Comparison of ENCODE assay signal across 8 cellular contexts in genomic region chr16:48123104-48123788, GRCh38. TPM values are rescaled to one million over a fixed set of nuclear protein-coding genes. Genes with fewer than 3 reads are reported as not detected.
A peak's percentile ranks its signal among the peaks of the same experiment; 100 is the strongest.
DNase-seq lines count a peak whose midpoint lies in the region; ATAC-seq and TF ChIP-seq lines count a peak whose summit lies in the region.

No MANE protein-coding gene starts in this region.

- TF ChIP-seq EP300 in gastroesophageal sphincter (IDR thresholded peaks at IDR 0.05) = no peak

- no peaks in the 10 kb centered on the region for H3K9me3 ChIP-seq in gastroesophageal sphincter
- H3K9me3 ChIP-seq in spleen = no peaks in the 10 kb centered on the region

- peak; percentile 64 for ATAC-seq in HG02642 (IDR thresholded peaks at IDR 0.05; ENCODE audit: poor library complexity, unreplicated experiment)
- no peak for ATAC-seq in gastroesophageal sphincter

- TF ChIP-seq CTCF in gastroesophageal sphincter (IDR thresholded peaks at IDR 0.05) (no peak), lower leg skin (IDR thresholded peaks at IDR 0.05) (no peak), spleen (IDR thresholded peaks at IDR 0.05 in 8 of 11, conservative IDR thresholded peaks at IDR 0.05 in 3 of 11) (no peak)

- H3K4me1 ChIP-seq in gastroesophageal sphincter = no peaks in the 10 kb centered on the region
- no peaks in the 10 kb centered on the region for H3K4me1 ChIP-seq in spleen

- no peak for TF ChIP-seq POLR2A in gastroesophageal sphincter (IDR thresholded peaks at IDR 0.05)
- no peak for TF ChIP-seq POLR2A in lower leg skin (IDR thresholded peaks at IDR 0.05)
- no peak for TF ChIP-seq POLR2A in spleen (IDR thresholded peaks at IDR 0.05)

- no peak overlapping the region for H3K27ac ChIP-seq in gastroesophageal sphincter
- no peak overlapping the region for H3K27ac ChIP-seq in spleen

- H3K36me3 ChIP-seq in gastroesophageal sphincter (no peaks in the 10 kb centered on the region), spleen (no peaks in the 10 kb centered on the region)

- intact Hi-C loops in lower leg skin (cut with DNase I; ENCODE audit: low total_unique reads) (no loop called here), spleen (cut with DNase I; ENCODE audit: low total_unique reads) (no loop called here)

- 42 to 67% methylated on average over 2 to 3 of the region's 5 CpGs for WGBS in gastroesophageal sphincter (ENCODE audit: low coverage in 1 of 2), 2 donors
- 46 to 59% methylated on average over 5 of the region's 5 CpGs for WGBS in lower leg skin, 2 donors
- 53 to 69% (median 59%) methylated on average over 5 of the region's 5 CpGs for WGBS in spleen, 5 donors

- H3K27me3 ChIP-seq in gastroesophageal sphincter = no peaks in the 10 kb centered on the region
- peaks cover 0 to 3% (median 0%) of the 10 kb centered on the region in 7 donors for H3K27me3 ChIP-seq in spleen (replicated peaks in 1 of 7)

- H3K4me3 ChIP-seq in gastroesophageal sphincter = no peak overlapping the region
- H3K4me3 ChIP-seq in lower leg skin (ENCODE audit: low read depth, poor library complexity, severe bottlenecking) = no peak overlapping the region
- H3K4me3 ChIP-seq in spleen = no peak overlapping the region

- peak; percentile 99 for DNase-seq in EH (ENCODE audit: low read depth)
- DNase-seq in activated CD4-positive, alpha-beta T cell treated with anti-CD3 and anti-CD28 coated beads for 48 hours = peak; percentile 84
- DNase-seq in glomerular visceral epithelial cell (ENCODE audit: extremely low spot score) = peak; percentile 94
- peak; percentile 2 to 4 for DNase-seq in stimulated activated CD8-positive, alpha-beta memory T cell treated with anti-CD3 and anti-CD28 coated beads, Interleukin-7, amount 100 ng/mL, for 4 hours (ENCODE audit: low read depth in 2 of 2)
- DNase-seq in lower leg skin (ENCODE audit: low spot score in 2 of 2) = no peak
- DNase-seq in spleen = no peak

RNA-seq across cellular contexts. Expression of gene ABCC12, which starts 32.5 kb away (rescaled TPM):
- total RNA-seq in gastroesophageal sphincter = not detected
- total RNA-seq in lower leg skin = under 1 TPM in 1 of 4 donors, not detected in 3; 0.16 TPM
- total RNA-seq in spleen = not detected
- polyA plus RNA-seq in spleen = not detected

Comparison
In these comparisons a context has a peak if more than half of its experiments do, and no peak if none do; other contexts are left out.
1. DNase-seq: peak in EH (single experiment), activated CD4-positive, alpha-beta T cell treated with anti-CD3 and anti-CD28 coated beads for 48 hours (single experiment), glomerular visceral epithelial cell (single experiment) and stimulated activated CD8-positive, alpha-beta memory T cell treated with anti-CD3 and anti-CD28 coated beads, Interleukin-7, amount 100 ng/mL, for 4 hours (2 of 2); none in lower leg skin (0 of 2) and spleen (single experiment).